In genomic region chr6:96784650-96785049, GRCh38 we compare ENCODE assay signal across 18 cellular contexts.
"Had no signal": no experiment of that assay in that cellular context is flagged by ENCODE, and none has a peak within 500 bp of the region (broad histone marks: within the 10 kb centered on the region; RNA-seq: fewer than 3 reads in every experiment).

No MANE protein-coding gene starts in this region.

- H3K4me1 ChIP-seq: adrenal gland, colonic mucosa, gastrocnemius medialis had no signal

- DNase-seq: activated T-cell treated with anti-CD3 and anti-CD28 coated beads, Interleukin-2, amount 50 U/mL, for 24 hours; adrenal gland; colonic mucosa; gastrocnemius medialis; head of caudate nucleus; hypothalamus; left cardiac atrium; mesendoderm; naive thymus-derived CD4-positive, alpha-beta T cell; stimulated activated CD4-positive, alpha-beta T cell treated with anti-CD3 and anti-CD28 coated beads, Interleukin-15, amount 100 ng/mL, for 24 hours; stimulated activated CD4-positive, alpha-beta T cell treated with anti-CD3 and anti-CD28 coated beads, Interleukin-2, amount 100 ng/mL, for 48 hours; T1000; tibial artery had no signal

- H3K27me3 ChIP-seq: adrenal gland, colonic mucosa, esophagus muscularis mucosa, gastrocnemius medialis, tibial artery had no signal

- ATAC-seq: activated T-helper 17 cell treated with anti-CD3 and anti-CD28 coated beads, Interleukin-2, amount 50 U/mL, for 72 hours; gastrocnemius medialis; left cardiac atrium; naive thymus-derived CD4-positive, alpha-beta T cell; sciatic nerve; WTC11 had no signal

- H3K4me3 ChIP-seq: adrenal gland, colonic mucosa, esophagus muscularis mucosa, gastrocnemius medialis, smooth muscle cell, tibial artery had no signal

- H3K36me3 ChIP-seq: adrenal gland, colonic mucosa, esophagus muscularis mucosa, gastrocnemius medialis, tibial artery had no signal

- H3K9me3 ChIP-seq: adrenal gland, colonic mucosa, esophagus muscularis mucosa, gastrocnemius medialis, tibial artery had no signal

- H3K27ac ChIP-seq: adrenal gland, colonic mucosa, esophagus muscularis mucosa, gastrocnemius medialis, tibial artery had no signal
